11 cellular contexts compared by ENCODE assay signal in genomic region chr4:121243476-121243875, GRCh38.
DNase-seq lines count a peak whose midpoint lies in the region; ATAC-seq, FAIRE-seq and TF ChIP-seq lines count a peak whose summit lies in the region.
"Had no signal": no experiment of that assay in that cellular context is flagged by ENCODE, and none has a peak within 500 bp of the region (broad histone marks: within the 10 kb centered on the region; RNA-seq: fewer than 3 reads in every experiment).

No MANE protein-coding gene starts in this region.

- no peak overlapping the region for H3K4me3 ChIP-seq in kidney (ENCODE audit: low read length in 2 of 2)

- H3K4me1 ChIP-seq in kidney (ENCODE audit: control insufficient read depth in 1 of 2, insufficient read depth in 1 of 2, low read depth in 1 of 2, low read length in 2 of 2): no peaks in the 10 kb centered on the region

- no peak overlapping the region for H3K9ac ChIP-seq in kidney (ENCODE audit: low read length in 2 of 2)

- ATAC-seq in GM21447 (IDR thresholded peaks at IDR 0.05; ENCODE audit: unreplicated experiment) (peak; percentile 62), GM21515 (IDR thresholded peaks at IDR 0.05; ENCODE audit: unreplicated experiment) (no peak)

- H3K36me3 Mint-ChIP-seq in T-helper 2 cell treated with Interferon-gamma antibody and Interleukin-4, amounts not matched to agents 5 μg/mL and 100 μg/mL, for 36 hours (ENCODE audit: low read depth): no peaks in the 10 kb centered on the region

- H3K27ac Mint-ChIP-seq in T-helper 2 cell treated with Interferon-gamma antibody and Interleukin-4, amounts not matched to agents 5 μg/mL and 100 μg/mL, for 36 hours: no peak overlapping the region

- H3K9me3 ChIP-seq in kidney (ENCODE audit: control insufficient read depth in 1 of 2, low read length in 2 of 2): no peaks in the 10 kb centered on the region
- H3K9me3 ChIP-seq: neutrophil had no signal

- no peaks in the 10 kb centered on the region for H3K27me3 Mint-ChIP-seq in T-helper 2 cell treated with Interferon-gamma antibody and Interleukin-4, amounts not matched to agents 5 μg/mL and 100 μg/mL, for 36 hours (ENCODE audit: low read depth)

- H3K27ac ChIP-seq in kidney (ENCODE audit: low read depth in 2 of 2, low read length in 2 of 2): no peak overlapping the region
- H3K27ac ChIP-seq: neutrophil had no signal

- intact Hi-C loops in kidney (cut with DNase I): no loop called here

- DNase-seq in EL (peak; percentile 6), iris pigment epithelial cell (ENCODE audit: low read depth) (peak; percentile 30), kidney (no peak), RKO (ENCODE audit: low spot score) (no peak), HK-2 (ENCODE audit: unreplicated experiment) (no peak)
- peak; percentile 34 for DNase-seq in T-helper 2 cell treated with Interferon-gamma antibody and Interleukin-4, amounts not matched to agents 5 μg/mL and 100 μg/mL, for 36 hours (ENCODE audit: low spot score)
- DNase-seq: activated CD8-positive, alpha-beta memory T cell treated with anti-CD3 and anti-CD28 coated beads, Interleukin-2, amount 50 U/mL, for 48 hours; NCI-H187 had no signal

- FAIRE-seq in kidney (lab: Jason Lieb, UNC): no peak

- H3K4me1 Mint-ChIP-seq in T-helper 2 cell treated with Interferon-gamma antibody and Interleukin-4, amounts not matched to agents 5 μg/mL and 100 μg/mL, for 36 hours (ENCODE audit: low read depth): peaks cover 12% of the 10 kb centered on the region

- no peak for TF ChIP-seq CTCF in kidney (IDR thresholded peaks at IDR 0.05; ENCODE audit: borderline replicate concordance, extremely low read depth, insufficient read depth)

- H3K36me3 ChIP-seq in kidney (ENCODE audit: control insufficient read depth in 1 of 2, insufficient read depth in 2 of 2, low read length in 2 of 2): no peaks in the 10 kb centered on the region
- H3K36me3 ChIP-seq: neutrophil had no signal

- no peaks in the 10 kb centered on the region for H3K9me3 Mint-ChIP-seq in T-helper 2 cell treated with Interferon-gamma antibody and Interleukin-4, amounts not matched to agents 5 μg/mL and 100 μg/mL, for 36 hours

- peak overlapping the region; percentile 68 for H3K4me3 Mint-ChIP-seq in T-helper 2 cell treated with Interferon-gamma antibody and Interleukin-4, amounts not matched to agents 5 μg/mL and 100 μg/mL, for 36 hours

Comparison
In these comparisons a context has a peak if more than half of its experiments do, and no peak if none do; other contexts are left out.
1. DNase-seq: peak in EL (single experiment), T-helper 2 cell treated with Interferon-gamma antibody and Interleukin-4, amounts not matched to agents 5 μg/mL and 100 μg/mL, for 36 hours (single experiment) and iris pigment epithelial cell (single experiment); none in kidney (single experiment), RKO (single experiment) and HK-2 (single experiment).